In the genomic region with DNA sequence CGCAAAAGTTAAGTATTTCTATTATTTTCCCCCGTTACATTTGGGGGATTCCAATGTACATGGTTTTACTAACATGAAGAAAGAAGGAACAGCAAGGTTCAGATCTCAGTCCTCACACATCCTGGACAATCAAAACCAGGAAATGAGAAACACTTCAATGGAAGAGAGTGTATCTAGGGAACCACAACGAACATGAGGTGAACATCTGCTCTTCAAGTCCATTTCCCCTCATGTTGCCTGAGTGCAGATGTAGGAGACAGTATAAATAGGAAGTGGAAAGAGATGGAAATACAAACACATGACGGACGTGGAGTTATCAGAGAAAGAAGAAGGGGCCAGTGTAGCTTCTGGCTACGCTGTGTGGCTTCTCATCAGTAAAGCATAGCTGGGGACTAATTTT, we compare ENCODE assay signal across 18 cellular contexts. TPM values are rescaled to one million over a fixed set of nuclear protein-coding genes. Genes with fewer than 3 reads are reported as not detected.
DNase-seq lines count a peak whose midpoint lies in the region; ATAC-seq, FAIRE-seq and TF ChIP-seq lines count a peak whose summit lies in the region.
"Had no signal": no experiment of that assay in that cellular context is flagged by ENCODE, and none has a peak within 500 bp of the region (broad histone marks: within the 10 kb centered on the region; RNA-seq: fewer than 3 reads in every experiment).

No MANE protein-coding gene starts in this region.

- H3K27me3 ChIP-seq in upper lobe of left lung: no peaks in the 10 kb centered on the region
- H3K27me3 ChIP-seq: sigmoid colon, vagina had no signal

- no peaks in the 10 kb centered on the region for H3K9me3 Mint-ChIP-seq in T-helper 2 cell treated with Interferon-gamma antibody and Interleukin-4, amounts not matched to agents 5 μg/mL and 100 μg/mL, for 36 hours
- H3K9me3 Mint-ChIP-seq: memory B cell; stimulated activated effector memory CD8-positive, alpha-beta T cell treated with anti-CD3 and anti-CD28 coated beads, Interleukin-12 subunit alpha, Interleukin-12 subunit beta, amount 100 ng/mL, for 72 hours had no signal

- no peak for TF ChIP-seq EP300 in upper lobe of left lung (IDR thresholded peaks at IDR 0.05)

- no peak overlapping the region for H3K9ac ChIP-seq in kidney (ENCODE audit: low read length in 2 of 2)

- no peak overlapping the region for H3K27ac Mint-ChIP-seq in T-helper 2 cell treated with Interferon-gamma antibody and Interleukin-4, amounts not matched to agents 5 μg/mL and 100 μg/mL, for 36 hours
- H3K27ac Mint-ChIP-seq: activated naive CD8-positive, alpha-beta T cell; CD4-positive, CD25-positive, alpha-beta regulatory T cell; memory B cell; stimulated activated effector memory CD8-positive, alpha-beta T cell treated with anti-CD3 and anti-CD28 coated beads, Interleukin-12 subunit alpha, Interleukin-12 subunit beta, amount 100 ng/mL, for 72 hours had no signal

- peak; percentile 69 for DNase-seq in DMS153 treated with DMSO at 0.1 percent for 48 hours (lab: John Stamatoyannopoulos, UW; ENCODE audit: unreplicated experiment)
- peak; percentile 8 for DNase-seq in HT1080 (ENCODE audit: low read depth)
- DNase-seq in RPMI7951 (ENCODE audit: low read depth): peak; percentile 72
- peak; percentile 61 for DNase-seq in fibroblast of villous mesenchyme (ENCODE audit: low read depth)
- no peak for DNase-seq in kidney
- DNase-seq in NCI-H2107 treated with DMSO at 0.1 percent for 48 hours (lab: John Stamatoyannopoulos, UW; ENCODE audit: unreplicated experiment): no peak
- no peak for DNase-seq in T-helper 2 cell treated with Interferon-gamma antibody and Interleukin-4, amounts not matched to agents 5 μg/mL and 100 μg/mL, for 36 hours (ENCODE audit: low spot score)
- no peak for DNase-seq in upper lobe of left lung
- DNase-seq: activated CD4-positive, alpha-beta T cell treated with anti-CD3 and anti-CD28 coated beads for 1 hour; CD4-positive, CD25-positive, alpha-beta regulatory T cell; cerebellar nuclear complex; NCI-H187; sigmoid colon; stimulated activated CD4-positive, alpha-beta T cell treated with anti-CD3 and anti-CD28 coated beads, Interleukin-4, amount 100 ng/mL, for 4 hours had no signal

- FAIRE-seq in kidney (lab: Jason Lieb, UNC): no peak

- H3K4me1 Mint-ChIP-seq in T-helper 2 cell treated with Interferon-gamma antibody and Interleukin-4, amounts not matched to agents 5 μg/mL and 100 μg/mL, for 36 hours (ENCODE audit: low read depth): no peaks in the 10 kb centered on the region
- H3K4me1 Mint-ChIP-seq: CD4-positive, CD25-positive, alpha-beta regulatory T cell; memory B cell; stimulated activated effector memory CD8-positive, alpha-beta T cell treated with anti-CD3 and anti-CD28 coated beads, Interleukin-12 subunit alpha, Interleukin-12 subunit beta, amount 100 ng/mL, for 72 hours had no signal

- peaks cover 24% of the 10 kb centered on the region for H3K27me3 Mint-ChIP-seq in T-helper 2 cell treated with Interferon-gamma antibody and Interleukin-4, amounts not matched to agents 5 μg/mL and 100 μg/mL, for 36 hours (ENCODE audit: low read depth)

- H3K4me3 ChIP-seq in fibroblast of villous mesenchyme (ENCODE audit: low read depth, low read length): no peak overlapping the region
- H3K4me3 ChIP-seq in kidney (ENCODE audit: low read length in 2 of 2): no peak overlapping the region
- no peak overlapping the region for H3K4me3 ChIP-seq in upper lobe of left lung
- H3K4me3 ChIP-seq: sigmoid colon, vagina had no signal

- ATAC-seq in upper lobe of left lung (ENCODE audit: low FRiP score in 2 of 2): no peak
- ATAC-seq: stimulated activated effector memory CD8-positive, alpha-beta T cell treated with anti-CD3 and anti-CD28 coated beads, Interleukin-12 subunit alpha, Interleukin-12 subunit beta, amount 100 ng/mL, for 72 hours had no signal

- TF ChIP-seq CTCF in fibroblast of villous mesenchyme (IDR thresholded peaks at IDR 0.05; ENCODE audit: insufficient read depth, low read depth, low read length): no peak
- no peak for TF ChIP-seq CTCF in kidney (IDR thresholded peaks at IDR 0.05; ENCODE audit: borderline replicate concordance, extremely low read depth, insufficient read depth)
- TF ChIP-seq CTCF in upper lobe of left lung (IDR thresholded peaks at IDR 0.05): no peak

- TF ChIP-seq POLR2A in upper lobe of left lung (IDR thresholded peaks at IDR 0.05): no peak

- H3K27ac ChIP-seq in kidney (ENCODE audit: low read depth in 2 of 2, low read length in 2 of 2) (no peak overlapping the region), upper lobe of left lung (no peak overlapping the region)
- H3K27ac ChIP-seq: sigmoid colon, vagina had no signal

- intact Hi-C loops in kidney (cut with DNase I): no loop called here

- no peak overlapping the region for H3K4me3 Mint-ChIP-seq in T-helper 2 cell treated with Interferon-gamma antibody and Interleukin-4, amounts not matched to agents 5 μg/mL and 100 μg/mL, for 36 hours
- H3K4me3 Mint-ChIP-seq: activated naive CD8-positive, alpha-beta T cell; CD4-positive, CD25-positive, alpha-beta regulatory T cell; memory B cell; stimulated activated effector memory CD8-positive, alpha-beta T cell treated with anti-CD3 and anti-CD28 coated beads, Interleukin-12 subunit alpha, Interleukin-12 subunit beta, amount 100 ng/mL, for 72 hours had no signal

- WGBS in upper lobe of left lung, 2 donors: 53 to 56% methylated on average over 6 of the region's 6 CpGs

- no peaks in the 10 kb centered on the region for H3K9me3 ChIP-seq in kidney (ENCODE audit: control insufficient read depth in 1 of 2, low read length in 2 of 2)
- H3K9me3 ChIP-seq in upper lobe of left lung: no peaks in the 10 kb centered on the region
- H3K9me3 ChIP-seq: sigmoid colon, vagina had no signal

- H3K4me1 ChIP-seq in kidney (ENCODE audit: control insufficient read depth in 1 of 2, insufficient read depth in 1 of 2, low read depth in 1 of 2, low read length in 2 of 2): no peaks in the 10 kb centered on the region
- no peaks in the 10 kb centered on the region for H3K4me1 ChIP-seq in upper lobe of left lung
- H3K4me1 ChIP-seq: sigmoid colon, vagina had no signal

- H3K36me3 ChIP-seq in kidney (ENCODE audit: control insufficient read depth in 1 of 2, insufficient read depth in 2 of 2, low read length in 2 of 2): no peaks in the 10 kb centered on the region
- H3K36me3 ChIP-seq in upper lobe of left lung: no peaks in the 10 kb centered on the region
- H3K36me3 ChIP-seq: sigmoid colon, vagina had no signal

- H3K36me3 Mint-ChIP-seq in T-helper 2 cell treated with Interferon-gamma antibody and Interleukin-4, amounts not matched to agents 5 μg/mL and 100 μg/mL, for 36 hours (ENCODE audit: low read depth): no peaks in the 10 kb centered on the region
- H3K36me3 Mint-ChIP-seq: activated naive CD8-positive, alpha-beta T cell; CD4-positive, CD25-positive, alpha-beta regulatory T cell; memory B cell; stimulated activated effector memory CD8-positive, alpha-beta T cell treated with anti-CD3 and anti-CD28 coated beads, Interleukin-12 subunit alpha, Interleukin-12 subunit beta, amount 100 ng/mL, for 72 hours had no signal

RNA-seq across cellular contexts. Expression of a gene that starts 52.6 kb away (rescaled TPM):
- total RNA-seq in HT1080 (2014; rRNA removed; shearing (Covaris generic)): 9.6 and 10.2 TPM in 2 replicates
- polyA plus RNA-seq in HT1080 (2015; cell fraction: cytosol; rRNA removed): 8.8 and 9.9 TPM in 2 replicates
- 4.8 and 5.7 TPM in 2 replicates for polyA plus RNA-seq in HT1080 (2015; cell fraction: nucleus; rRNA removed)
- total RNA-seq in RPMI7951 (2014; rRNA removed; shearing (Covaris generic)): 131 and 163 TPM in 2 replicates
- 45.3 and 64.1 TPM in 2 replicates for total RNA-seq in fibroblast of villous mesenchyme
- total RNA-seq in kidney: 14.1 TPM
- 6.5 TPM for polyA plus RNA-seq in kidney (ENCODE audit: insufficient read depth, low read depth, low replicate concordance)
- 10 to 100 TPM in 3 of 6 donors, 1 to 10 TPM in 3; 7.2 to 27.1 (median 11.0) TPM for total RNA-seq in upper lobe of left lung

Comparison
In these comparisons a context has a peak if more than half of its experiments do, and no peak if none do; other contexts are left out.
1. DNase-seq: peak in DMS153 treated with DMSO at 0.1 percent for 48 hours (single experiment), HT1080 (single experiment), RPMI7951 (single experiment) and fibroblast of villous mesenchyme (single experiment); none in kidney (single experiment), NCI-H2107 treated with DMSO at 0.1 percent for 48 hours (single experiment), T-helper 2 cell treated with Interferon-gamma antibody and Interleukin-4, amounts not matched to agents 5 μg/mL and 100 μg/mL, for 36 hours (single experiment) and upper lobe of left lung (0 of 2).